ENCODE assay signal across 11 cellular contexts in genomic region chr1:215543191-215543606, GRCh38. TPM values are rescaled to one million over a fixed set of nuclear protein-coding genes. Genes with fewer than 3 reads are reported as not detected.
DNase-seq lines count a peak whose midpoint lies in the region; ATAC-seq, FAIRE-seq and TF ChIP-seq lines count a peak whose summit lies in the region.
"Had no signal": no experiment of that assay in that cellular context is flagged by ENCODE, and none has a peak within 500 bp of the region (broad histone marks: within the 10 kb centered on the region; RNA-seq: fewer than 3 reads in every experiment).

No MANE protein-coding gene starts in this region.

- intact Hi-C loops in GM12878 (cut with micrococcal nuclease; ENCODE audit: unreplicated experiment) = no loop called here
- intact Hi-C loops in upper lobe of right lung (cut with DNase I) = no loop called here

- H2AFZ ChIP-seq in GM12878 (ENCODE audit: control insufficient read depth, low read depth, low read length) = no peak overlapping the region

- H3K27ac Mint-ChIP-seq in activated naive CD8-positive, alpha-beta T cell treated with anti-CD3 and anti-CD28 coated beads, Interleukin-2, amount 10 ng/mL, durations not matched to agents 7 days and 5 days = peak overlapping the region; percentile 8
- H3K27ac Mint-ChIP-seq in activated naive CD8-positive, alpha-beta T cell treated with anti-CD3 and anti-CD28 coated beads for 36 hours = no peak overlapping the region
- H3K27ac Mint-ChIP-seq: activated naive CD8-positive, alpha-beta T cell; nephron progenitor cell had no signal

- H3K79me2 ChIP-seq in GM12878 (ENCODE audit: control insufficient read depth, insufficient read depth, low read length) = no peaks in the 10 kb centered on the region

- no peaks in the 10 kb centered on the region for H3K36me3 Mint-ChIP-seq in activated naive CD8-positive, alpha-beta T cell treated with anti-CD3 and anti-CD28 coated beads, Interleukin-2, amount 10 ng/mL, durations not matched to agents 7 days and 5 days
- no peaks in the 10 kb centered on the region for H3K36me3 Mint-ChIP-seq in activated naive CD8-positive, alpha-beta T cell treated with anti-CD3 and anti-CD28 coated beads for 36 hours
- H3K36me3 Mint-ChIP-seq: activated naive CD8-positive, alpha-beta T cell had no signal

- H3K9ac ChIP-seq in GM12878 (ENCODE audit: control insufficient read depth, insufficient read depth, low read length) = no peak overlapping the region

- no TSS peak for BruUV-seq in GM12878 (replicated peaks; lab: Mats Ljungman, UMichigan)

- SMC1A ChIA-PET in GM12878 (lab: Charles Lee; ENCODE audit: uncharacterized antibody, unreplicated experiment) = interaction anchor here (2.6 kb wide), 1 partner anchor 64 kb away, joined by 9 read pairs; no protein-coding TSS in a partner anchor

- H3K4me3 ChIP-seq in GM12878 (no peak overlapping the region; the same call in 1 of the 2 replicates), upper lobe of right lung (no peak overlapping the region)
- H3K4me3 ChIP-seq: A549 had no signal

- RAD21 ChIA-PET in GM12878 (lab: Charles Lee; ENCODE audit: unreplicated experiment) = no interaction called here

- no peaks in the 10 kb centered on the region for H3K36me3 ChIP-seq in GM12878 (ENCODE audit: control insufficient read depth in 2 of 2, insufficient read depth in 2 of 2, low read length in 1 of 2)
- H3K36me3 ChIP-seq in upper lobe of right lung = no peaks in the 10 kb centered on the region

- H4K20me1 ChIP-seq in GM12878 (ENCODE audit: control insufficient read depth, insufficient read depth) = no peaks in the 10 kb centered on the region

- POLR2A ChIA-PET in activated naive CD8-positive, alpha-beta T cell treated with anti-CD3 and anti-CD28 coated beads, Interleukin-2, amount 10 ng/mL, durations not matched to agents 7 days and 5 days (lab: Charles Lee) = no interaction called here
- POLR2A ChIA-PET in GM12878 (lab: Charles Lee) = no interaction called here

- H3K27me3 ChIP-seq in GM12878 (replicated peaks in 1 of 2; ENCODE audit: control insufficient read depth in 2 of 2, insufficient read depth in 2 of 2, low read length in 1 of 2) (no peaks in the 10 kb centered on the region), upper lobe of right lung (no peaks in the 10 kb centered on the region)

- H3K27ac ChIP-seq in GM12878 (ENCODE audit: control insufficient read depth, insufficient read depth) (no peak overlapping the region), upper lobe of right lung (no peak overlapping the region)
- H3K27ac ChIP-seq: A549 had no signal

- ATAC-seq in activated naive CD8-positive, alpha-beta T cell treated with anti-CD3 and anti-CD28 coated beads, Interleukin-2, amount 10 ng/mL, durations not matched to agents 7 days and 5 days (ENCODE audit: low read depth) = peak; percentile 93
- ATAC-seq in HG03432 (IDR thresholded peaks at IDR 0.05; ENCODE audit: unreplicated experiment) (peak; percentile 97), GM12878 (peak; percentile 71), upper lobe of right lung (peak; percentile 90), GM18519 (IDR thresholded peaks at IDR 0.05; ENCODE audit: low FRiP score, unreplicated experiment) (no peak)
- ATAC-seq: A549 had no signal

- H3K9me3 ChIP-seq in GM12878 (replicated peaks; ENCODE audit: control insufficient read depth, insufficient read depth, low read length) (no peaks in the 10 kb centered on the region; the same call in 2 of the 3 replicates), upper lobe of right lung (no peaks in the 10 kb centered on the region)

- TF ChIP-seq RAD21 in GM12878 (IDR thresholded peaks at IDR 0.05; ENCODE audit: insufficient read depth, low read depth, low read length) = no peak

- CTCF ChIA-PET in GM12878 (lab: Yijun Ruan, JAX) = interaction anchor here (0.7 to 2.7 kb wide), 5 partner anchors 15 to 64 kb away, joined by 3 to 8 read pairs (median 4); no protein-coding TSS in a partner anchor

- no peak for TF ChIP-seq POLR2A in GM12878 (IDR thresholded peaks at IDR 0.05; ENCODE audit: low read depth, low read length)

- TF ChIP-seq CTCF in GM12878 (IDR thresholded peaks at IDR 0.05 in 2 of 3, conservative IDR thresholded peaks at IDR 0.05 in 1 of 3; ENCODE audit: control insufficient read depth in 2 of 3, extremely low read depth in 1 of 3, insufficient read depth in 1 of 3, low read depth in 3 of 3, low read length in 3 of 3) (no peak), upper lobe of right lung (IDR thresholded peaks at IDR 0.05) (no peak)

- WGBS in GM12878 (ENCODE audit: insufficient coverage, insufficient replicate concordance, low lambda C conversion rate, missing lambda C conversion rate) = 18% methylated on average over 2 of the region's 2 CpGs

- no peak for TF ChIP-seq EP300 in GM12878 (IDR thresholded peaks at IDR 0.05; ENCODE audit: borderline replicate concordance in 1 of 2, control insufficient read depth in 1 of 2, low read depth in 2 of 2, low read length in 2 of 2)

- H3K4me3 Mint-ChIP-seq in activated naive CD8-positive, alpha-beta T cell treated with anti-CD3 and anti-CD28 coated beads, Interleukin-2, amount 10 ng/mL, durations not matched to agents 7 days and 5 days = peak overlapping the region; percentile 16
- no peak overlapping the region for H3K4me3 Mint-ChIP-seq in activated naive CD8-positive, alpha-beta T cell treated with anti-CD3 and anti-CD28 coated beads for 36 hours
- H3K4me3 Mint-ChIP-seq: activated naive CD8-positive, alpha-beta T cell; nephron progenitor cell had no signal

- no peak for DNase-seq in activated naive CD8-positive, alpha-beta T cell treated with anti-CD3 and anti-CD28 coated beads, Interleukin-2, amount 10 ng/mL, durations not matched to agents 7 days and 5 days
- no peak for DNase-seq in activated naive CD8-positive, alpha-beta T cell treated with anti-CD3 and anti-CD28 coated beads for 36 hours
- DNase-seq in GM12878 (ENCODE audit: low read depth, low spot score) (peak; percentile 23), upper lobe of right lung (no peak), D341Med (ENCODE audit: low spot score) (no peak)
- DNase-seq in stimulated activated CD4-positive, alpha-beta T cell treated with anti-CD3 and anti-CD28 coated beads, Interleukin-1b, Interleukin-23, amount 100 ng/mL, for 48 hours = no peak
- DNase-seq: nephron progenitor cell had no signal

- FAIRE-seq in GM12878 (lab: Jason Lieb, UNC) = peak; percentile 85
- FAIRE-seq: A549 had no signal

- peaks cover 8% of the 10 kb centered on the region for H3K4me1 Mint-ChIP-seq in activated naive CD8-positive, alpha-beta T cell treated with anti-CD3 and anti-CD28 coated beads, Interleukin-2, amount 10 ng/mL, durations not matched to agents 7 days and 5 days
- no peaks in the 10 kb centered on the region for H3K4me1 Mint-ChIP-seq in activated naive CD8-positive, alpha-beta T cell treated with anti-CD3 and anti-CD28 coated beads for 36 hours
- H3K4me1 Mint-ChIP-seq: nephron progenitor cell had no signal

- H3K4me1 ChIP-seq in GM12878 (ENCODE audit: control insufficient read depth, insufficient read depth, low read length) (peaks cover 4% of the 10 kb centered on the region; the same call in 1 of the 2 replicates), upper lobe of right lung (no peaks in the 10 kb centered on the region)
- H3K4me1 ChIP-seq: A549 had no signal

- peak overlapping the region; percentile 33 for H3K4me2 ChIP-seq in GM12878 (ENCODE audit: control insufficient read depth, insufficient read depth)
- H3K4me2 ChIP-seq: A549 had no signal

- in situ Hi-C loops in GM12878 (cut with MboI) = no loop called here

- H3K9me3 Mint-ChIP-seq in activated naive CD8-positive, alpha-beta T cell treated with anti-CD3 and anti-CD28 coated beads, Interleukin-2, amount 10 ng/mL, durations not matched to agents 7 days and 5 days = peaks cover 5% of the 10 kb centered on the region
- no peaks in the 10 kb centered on the region for H3K9me3 Mint-ChIP-seq in activated naive CD8-positive, alpha-beta T cell treated with anti-CD3 and anti-CD28 coated beads for 36 hours

- H3K27me3 Mint-ChIP-seq in activated naive CD8-positive, alpha-beta T cell treated with anti-CD3 and anti-CD28 coated beads, Interleukin-2, amount 10 ng/mL, durations not matched to agents 7 days and 5 days = peaks cover 9% of the 10 kb centered on the region
- peaks cover 16% of the 10 kb centered on the region for H3K27me3 Mint-ChIP-seq in activated naive CD8-positive, alpha-beta T cell treated with anti-CD3 and anti-CD28 coated beads for 36 hours

TF ChIP-seq in GM12878, 131 proteins besides CTCF, POLR2A, EP300 and RAD21:
- TF ChIP-seq MXI1 (IDR thresholded peaks at IDR 0.05; ENCODE audit: low read depth, low read length) = no peak
- peak in 1 of 2 experiments; percentile 32; a peak in 1 of 4 replicates for TF ChIP-seq IKZF2 (IDR thresholded peaks at IDR 0.05)
- peak; percentile 10; the same call in 1 of the 2 replicates for TF ChIP-seq SPI1 (IDR thresholded peaks at IDR 0.05; ENCODE audit: borderline replicate concordance, insufficient read depth, low read depth, low read length)
- TF ChIP-seq SUZ12 (IDR thresholded peaks at IDR 0.05; ENCODE audit: unreplicated experiment) = no peak
- no peak for TF ChIP-seq BRCA1 (IDR thresholded peaks at IDR 0.05; ENCODE audit: low read depth, low read length)

RNA-seq across cellular contexts. Expression of gene KCTD3, which starts 23.9 kb away (rescaled TPM):
- 1 to 10 TPM; 3.3 to 3.9 TPM for total RNA-seq in activated naive CD8-positive, alpha-beta T cell treated with anti-CD3 and anti-CD28 coated beads, Interleukin-2, amount 10 ng/mL, durations not matched to agents 7 days and 5 days
- 1 to 10 TPM; 4.3 to 5.1 TPM for total RNA-seq in activated naive CD8-positive, alpha-beta T cell treated with anti-CD3 and anti-CD28 coated beads for 36 hours
- 29.9 and 30.1 TPM in 2 replicates for total RNA-seq in GM12878 (2013; cell fraction: nucleolus; rRNA removed)
- total RNA-seq in GM12878 (2014; rRNA removed) = 13.6 and 14.2 TPM in 2 replicates
- total RNA-seq in GM12878 (2014; rRNA removed; fragmentation: Illumina TruSeq; extraction: Trizol) = 15.0 and 15.4 TPM in 2 replicates
- 11.4 and 14.0 TPM in 2 replicates for total RNA-seq in GM12878 (2021)
- 4.2 TPM for polyA plus RNA-seq in GM12878 (2011; ENCODE audit: low read depth)
- polyA plus RNA-seq in GM12878 (2011; rRNA removed) = 19.8 and 20.7 TPM in 2 replicates
- polyA plus RNA-seq in GM12878 (2011; cell fraction: cytosol; rRNA removed) = 9.4 and 10.5 TPM in 2 replicates
- 19.0 and 23.7 TPM in 2 replicates for polyA plus RNA-seq in GM12878 (2011; cell fraction: nucleus; rRNA removed)
- polyA plus RNA-seq in GM12878 (2012) = 5.4 and 6.0 TPM in 2 replicates
- 12.5 and 17.9 TPM in 2 replicates for polyA plus RNA-seq in GM12878 (2014; fragmentation: Illumina TruSeq; extraction: Trizol)
- 1 to 10 TPM; 3.6 to 4.7 TPM for polyA plus RNA-seq in GM12878 (2014; fragmentation: Nextera tagmentation; extraction: Ambion mirVana)
- polyA plus RNA-seq in GM12878 (2014; rRNA removed) = 8.7 and 10.2 TPM in 2 replicates
- 1 to 10 TPM; 8.9 to 9.0 TPM for polyA plus RNA-seq in GM12878 (2016; fragmentation: Nextera tagmentation; extraction: Ambion mirVana)
- 18.3 and 32.6 TPM in 2 replicates for polyA minus RNA-seq in GM12878 (2011; rRNA and poly(A)+ RNA removed)
- polyA minus RNA-seq in GM12878 (2011; cell fraction: cytosol; rRNA and poly(A)+ RNA removed) = 7.1 and 7.9 TPM in 2 replicates
- 16.7 and 23.9 TPM in 2 replicates for polyA minus RNA-seq in GM12878 (2011; cell fraction: nucleus; rRNA and poly(A)+ RNA removed)
- total RNA-seq in upper lobe of right lung = 26.9 TPM
